1 cellular context compared by ENCODE assay signal in genomic region chr16:23739516-23739915, GRCh38.
TF ChIP-seq lines count a peak whose summit lies in the region.

No MANE protein-coding gene starts in this region.

TF ChIP-seq in HepG2, 621 proteins besides CTCF, POLR2A, EP300 and RAD21 (continues in another document):
- TF ChIP-seq ZNF362 (CRISPR knock-in tag; IDR thresholded peaks at IDR 0.05; ENCODE audit: borderline replicate concordance), result peak; percentile 84
- TF ChIP-seq ZNF253 (CRISPR knock-in tag; IDR thresholded peaks at IDR 0.05; ENCODE audit: borderline replicate concordance), result no peak
- 0 out of 2 replicates have a peak, but pooled peaks have one; percentile 40 for TF ChIP-seq ZNF609 (CRISPR knock-in tag; IDR thresholded peaks at IDR 0.05; ENCODE audit: borderline replicate concordance)
- 0 out of 2 replicates have a peak, but pooled peaks have one; percentile 16 for TF ChIP-seq RXRB (CRISPR knock-in tag; IDR thresholded peaks at IDR 0.05; ENCODE audit: borderline replicate concordance)
- TF ChIP-seq ZNF430 (CRISPR knock-in tag; IDR thresholded peaks at IDR 0.05), result 0 out of 2 replicates have a peak, but pooled peaks have one; percentile 22
- no peak for TF ChIP-seq IRF2 (CRISPR knock-in tag; IDR thresholded peaks at IDR 0.05)
- 0 out of 2 replicates have a peak, but pooled peaks have one; percentile 18 for TF ChIP-seq SMYD3 (CRISPR knock-in tag; IDR thresholded peaks at IDR 0.05)
- TF ChIP-seq GATAD2A (CRISPR knock-in tag; IDR thresholded peaks at IDR 0.05), result peak; percentile 38; the same call in 1 of the 2 replicates
- no peak for TF ChIP-seq E2F2 (CRISPR knock-in tag; IDR thresholded peaks at IDR 0.05; ENCODE audit: borderline replicate concordance)
- TF ChIP-seq REPIN1 (CRISPR knock-in tag; IDR thresholded peaks at IDR 0.05; ENCODE audit: borderline replicate concordance, low read depth), result peak; percentile 33; the same call in 1 of the 2 replicates
- no peak for TF ChIP-seq ZNF367 (CRISPR knock-in tag; IDR thresholded peaks at IDR 0.05; ENCODE audit: borderline replicate concordance)
- no peak for TF ChIP-seq NPAS2 (CRISPR knock-in tag; IDR thresholded peaks at IDR 0.05; ENCODE audit: borderline replicate concordance)
- TF ChIP-seq ZMYM4 (CRISPR knock-in tag; IDR thresholded peaks at IDR 0.05), result peak; percentile 49; the same call in 1 of the 2 replicates
- TF ChIP-seq CHD2 (IDR thresholded peaks at IDR 0.05; ENCODE audit: low read depth, low read length), result no peak
- 0 out of 2 replicates have a peak, but pooled peaks have one; percentile 31 for TF ChIP-seq ATF2 (CRISPR knock-in tag; IDR thresholded peaks at IDR 0.05)
- peak; percentile 53; the same call in 1 of the 2 replicates for TF ChIP-seq TARDBP (CRISPR knock-in tag; IDR thresholded peaks at IDR 0.05)
- peak; percentile 59 for TF ChIP-seq HNF4A (CRISPR knock-in tag; IDR thresholded peaks at IDR 0.05)
- 0 out of 2 replicates have a peak, but pooled peaks have one; percentile 44 for TF ChIP-seq ZBTB8A (CRISPR knock-in tag; IDR thresholded peaks at IDR 0.05; ENCODE audit: borderline replicate concordance, low read depth)
- 0 out of 2 replicates have a peak, but pooled peaks have one; percentile 16 for TF ChIP-seq ZNF605 (CRISPR knock-in tag; IDR thresholded peaks at IDR 0.05)
- TF ChIP-seq ERF (CRISPR knock-in tag; IDR thresholded peaks at IDR 0.05), result no peak
- TF ChIP-seq AHDC1 (CRISPR knock-in tag; IDR thresholded peaks at IDR 0.05; ENCODE audit: borderline replicate concordance), result peak; percentile 51; the same call in 1 of the 2 replicates
- TF ChIP-seq KDM6A (CRISPR knock-in tag; IDR thresholded peaks at IDR 0.05; ENCODE audit: low read depth), result no peak
- no peak for TF ChIP-seq MAZ (IDR thresholded peaks at IDR 0.05; ENCODE audit: borderline replicate concordance, low read depth, low read length)
- TF ChIP-seq MAZ (CRISPR knock-in tag; IDR thresholded peaks at IDR 0.05; ENCODE audit: low read depth), result no peak
- no peak for TF ChIP-seq HDAC1 (CRISPR knock-in tag; IDR thresholded peaks at IDR 0.05)
- no peak for TF ChIP-seq ZNF234 (CRISPR knock-in tag; conservative IDR thresholded peaks at IDR 0.05)
- TF ChIP-seq SOX6 (IDR thresholded peaks at IDR 0.05), result no peak
- peak; percentile 13; the same call in 1 of the 2 replicates for TF ChIP-seq SOX6 (CRISPR knock-in tag; IDR thresholded peaks at IDR 0.05)
- peak; percentile 56; the same call in 1 of the 2 replicates for TF ChIP-seq RARA (CRISPR knock-in tag; IDR thresholded peaks at IDR 0.05)
- TF ChIP-seq CREB1 (IDR thresholded peaks at IDR 0.05), result peak; percentile 31; the same call in 1 of the 2 replicates
- TF ChIP-seq CREB1 (CRISPR knock-in tag; IDR thresholded peaks at IDR 0.05), result no peak
- TF ChIP-seq HNF4G (IDR thresholded peaks at IDR 0.05; ENCODE audit: borderline replicate concordance, low read depth, low read length), result 0 out of 2 replicates have a peak, but pooled peaks have one; percentile 10
- TF ChIP-seq HNF4G (CRISPR knock-in tag; IDR thresholded peaks at IDR 0.05; ENCODE audit: borderline replicate concordance, low read depth), result no peak
- TF ChIP-seq YY1 (IDR thresholded peaks at IDR 0.05; ENCODE audit: insufficient read depth, insufficient replicate concordance, low read depth, low read length), result no peak
- no peak for TF ChIP-seq FOXA1 (IDR thresholded peaks at IDR 0.05)
- TF ChIP-seq FOXA1 (CRISPR knock-in tag; IDR thresholded peaks at IDR 0.05), result no peak
- peak; percentile 83; the same call in 1 of the 2 replicates for TF ChIP-seq ESRRA (CRISPR knock-in tag; IDR thresholded peaks at IDR 0.05; ENCODE audit: low read depth)
- TF ChIP-seq ZNF782 (CRISPR knock-in tag; IDR thresholded peaks at IDR 0.05; ENCODE audit: borderline replicate concordance), result peak; percentile 39; the same call in 1 of the 2 replicates
- 0 out of 2 replicates have a peak, but pooled peaks have one; percentile 38 for TF ChIP-seq IRX3 (CRISPR knock-in tag; IDR thresholded peaks at IDR 0.05; ENCODE audit: borderline replicate concordance, low read depth)
- no peak for TF ChIP-seq ELF4 (CRISPR knock-in tag; IDR thresholded peaks at IDR 0.05; ENCODE audit: borderline replicate concordance)
- peak; percentile 17; the same call in 1 of the 2 replicates for TF ChIP-seq SALL1 (CRISPR knock-in tag; IDR thresholded peaks at IDR 0.05)
- no peak for TF ChIP-seq NR2F6 (IDR thresholded peaks at IDR 0.05)
- TF ChIP-seq NR2F6 (CRISPR knock-in tag; IDR thresholded peaks at IDR 0.05), result 0 out of 2 replicates have a peak, but pooled peaks have one; percentile 24
- TF ChIP-seq ARID5B (CRISPR knock-in tag; IDR thresholded peaks at IDR 0.05), result peak; percentile 49; the same call in 1 of the 2 replicates
